27 cellular contexts compared by ENCODE assay signal in the genomic region with DNA sequence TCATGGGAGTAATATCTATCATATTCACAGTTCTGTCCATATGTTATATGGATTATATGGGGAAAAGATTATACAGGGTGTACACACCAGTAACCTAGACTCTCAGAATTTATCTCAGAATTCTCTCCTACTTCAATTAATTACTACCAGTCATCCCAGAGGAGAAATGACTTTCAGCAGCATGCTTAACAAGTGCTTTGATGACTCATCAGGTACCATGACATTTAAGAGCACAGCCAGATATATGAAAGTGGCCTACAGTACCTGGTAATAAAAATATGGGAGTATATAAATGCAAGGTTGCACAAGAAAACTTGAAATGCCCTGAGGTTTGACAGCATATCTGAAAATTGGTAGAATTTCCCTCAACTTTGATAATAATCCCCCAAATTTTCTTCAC.
DNase-seq lines count a peak whose midpoint lies in the region; ATAC-seq, FAIRE-seq and TF ChIP-seq lines count a peak whose summit lies in the region.
"Had no signal": no experiment of that assay in that cellular context is flagged by ENCODE, and none has a peak within 500 bp of the region (broad histone marks: within the 10 kb centered on the region; RNA-seq: fewer than 3 reads in every experiment).

No MANE protein-coding gene starts in this region.

- H3K4me1 ChIP-seq in mucosa of descending colon (ENCODE audit: low read depth) (no peaks in the 10 kb centered on the region), transverse colon (peaks cover 0 to 3% (median 0%) of the 10 kb centered on the region in 4 donors)
- H3K4me1 ChIP-seq: spleen had no signal

- H3K27ac ChIP-seq in transverse colon, result no peak overlapping the region
- H3K27ac ChIP-seq: HL-60, spleen, thoracic aorta had no signal

- H3K36me3 ChIP-seq in bronchial epithelial cell (ENCODE audit: control insufficient read depth, insufficient read depth, low read length) (no peaks in the 10 kb centered on the region), mucosa of descending colon (ENCODE audit: low read depth) (no peaks in the 10 kb centered on the region), transverse colon (no peaks in the 10 kb centered on the region)
- H3K36me3 ChIP-seq: MG63, spleen, thoracic aorta had no signal

- no peak for ATAC-seq in mucosa of descending colon
- no peak for ATAC-seq in GM21619 (IDR thresholded peaks at IDR 0.05; ENCODE audit: unreplicated experiment)
- ATAC-seq in HG02678 (IDR thresholded peaks at IDR 0.05; ENCODE audit: unreplicated experiment), result no peak
- ATAC-seq: activated CD8-positive, alpha-beta memory T cell treated with anti-CD3 and anti-CD28 coated beads, Interleukin-2, amount 10 ng/mL, durations not matched to agents 7 days and 5 days; Right ventricle myocardium inferior; T-cell had no signal

- no peak for TF ChIP-seq EP300 in transverse colon (IDR thresholded peaks at IDR 0.05; ENCODE audit: low read depth)

- intact Hi-C loops in mucosa of descending colon (cut with DNase I, micrococcal nuclease), result no loop called here
- intact Hi-C loops in transverse colon (cut with DNase I; ENCODE audit: low total_unique reads), result no loop called here

- in situ Hi-C loops in transverse colon (cut with MboI; ENCODE audit: low pct_ligation_motif_present in 1 of 4, low pct_unique_long_range_greater_than_20kb in 1 of 4, low sequenced_read_pairs in 3 of 4), result no loop called here

- FAIRE-seq in bronchial epithelial cell (lab: Jason Lieb, UNC), result no peak
- FAIRE-seq: GM12891 had no signal

- H3K9me3 ChIP-seq in mucosa of descending colon (no peaks in the 10 kb centered on the region), transverse colon (no peaks in the 10 kb centered on the region)
- H3K9me3 ChIP-seq: MG63, thoracic aorta had no signal

- DNase-seq in DMS53 (lab: John Stamatoyannopoulos, UW) (peak; percentile 64), M059J (ENCODE audit: low read depth) (peak; percentile 41), bronchial epithelial cell (ENCODE audit: low read depth) (peak; percentile 0), kidney tubule cell (ENCODE audit: low spot score) (peak; percentile 32), mucosa of descending colon (no peak), transverse colon (no peak)
- DNase-seq: activated CD8-positive, alpha-beta memory T cell treated with anti-CD3 and anti-CD28 coated beads, Interleukin-2, amount 10 ng/mL, durations not matched to agents 7 days and 5 days; activated naive CD4-positive, alpha-beta T cell treated with anti-CD3 and anti-CD28 coated beads, Interleukin-2, amount 50 U/mL, for 16 hours; aorta; CD4-positive, alpha-beta T cell; cerebellar nuclear complex; DMS79; mammary epithelial cell; MG63; NCI-H146; NCI-H526 treated with DMSO at 0.1 percent for 48 hours; nucleus accumbens; spleen; stimulated activated CD4-positive, alpha-beta T cell treated with anti-CD3 and anti-CD28 coated beads, Interleukin-4, amount 100 ng/mL, for 24 hours; stimulated activated naive CD4-positive, alpha-beta T cell treated with Interleukin-2 at 50 U/mL for 16 hours; T-cell had no signal

- TF ChIP-seq POLR2A in transverse colon (IDR thresholded peaks at IDR 0.05), result no peak

- TF ChIP-seq CTCF in bronchial epithelial cell (IDR thresholded peaks at IDR 0.05; ENCODE audit: insufficient read depth, low read length, severe bottlenecking) (no peak), mucosa of descending colon (IDR thresholded peaks at IDR 0.05) (no peak), transverse colon (IDR thresholded peaks at IDR 0.05) (no peak)

- no peaks in the 10 kb centered on the region for H3K27me3 ChIP-seq in bronchial epithelial cell (ENCODE audit: control insufficient read depth, insufficient read depth, low read length)
- H3K27me3 ChIP-seq in transverse colon, result no peaks in the 10 kb centered on the region
- H3K27me3 ChIP-seq: MG63, spleen had no signal

- H3K4me3 ChIP-seq in bronchial epithelial cell (ENCODE audit: low read depth, low read length) (no peak overlapping the region), mucosa of descending colon (no peak overlapping the region), transverse colon (no peak overlapping the region)
- H3K4me3 ChIP-seq: MG63, spleen, thoracic aorta had no signal

Comparison
In these comparisons a context has a peak if more than half of its experiments do, and no peak if none do; other contexts are left out.
1. DNase-seq: peak in DMS53 (single experiment), M059J (single experiment), bronchial epithelial cell (single experiment) and kidney tubule cell (single experiment); none in mucosa of descending colon (0 of 3) and transverse colon (single experiment).